Comparison of ENCODE assay signal across 10 cellular contexts in genomic region chr1:153652795-153653507, GRCh38. TPM values are rescaled to one million over a fixed set of nuclear protein-coding genes. Genes with fewer than 3 reads are reported as not detected.
DNase-seq lines count a peak whose midpoint lies in the region; ATAC-seq and TF ChIP-seq lines count a peak whose summit lies in the region.
"Had no signal": no experiment of that assay in that cellular context is flagged by ENCODE, and none has a peak within 500 bp of the region (broad histone marks: within the 10 kb centered on the region; RNA-seq: fewer than 3 reads in every experiment).

No MANE protein-coding gene starts in this region.

- peaks cover 6% of the 10 kb centered on the region for H3K4me1 Mint-ChIP-seq in stimulated activated memory B cell treated with anti-CD40 and anti-IgM and Interleukin-4, amounts not matched to agents 10 μg/mL and 1 μg/mL and 100 μg/mL, for 72 hours

- H3K36me3 ChIP-seq in esophagus squamous epithelium, result no peaks in the 10 kb centered on the region
- no peaks in the 10 kb centered on the region for H3K36me3 ChIP-seq in mucosa of rectum (ENCODE audit: control insufficient read depth in 2 of 2, insufficient read depth in 2 of 2, low read length in 2 of 2)
- H3K36me3 ChIP-seq: cardiac muscle cell had no signal

- no peaks in the 10 kb centered on the region for H3K27me3 Mint-ChIP-seq in stimulated activated memory B cell treated with anti-CD40 and anti-IgM and Interleukin-4, amounts not matched to agents 10 μg/mL and 1 μg/mL and 100 μg/mL, for 72 hours

- H3K9me3 Mint-ChIP-seq in stimulated activated memory B cell treated with anti-CD40 and anti-IgM and Interleukin-4, amounts not matched to agents 10 μg/mL and 1 μg/mL and 100 μg/mL, for 72 hours, result no peaks in the 10 kb centered on the region

- H3K27ac Mint-ChIP-seq in stimulated activated memory B cell treated with anti-CD40 and anti-IgM and Interleukin-4, amounts not matched to agents 10 μg/mL and 1 μg/mL and 100 μg/mL, for 72 hours, result no peak overlapping the region

- TF ChIP-seq CTCF in AG10803 (conservative IDR thresholded peaks at IDR 0.05; ENCODE audit: low read length) (no peak), RWPE1 (conservative IDR thresholded peaks at IDR 0.05; ENCODE audit: low read depth) (no peak), esophagus squamous epithelium (IDR thresholded peaks at IDR 0.05) (no peak)

- H3K4me1 ChIP-seq in esophagus squamous epithelium (peaks cover 6 to 30% (median 6%) of the 10 kb centered on the region in 3 donors), mucosa of rectum (ENCODE audit: control insufficient read depth in 2 of 2, insufficient read depth in 2 of 2, low read length in 2 of 2) (peaks cover 6 to 11% of the 10 kb centered on the region in 2 donors)

- no peaks in the 10 kb centered on the region for H3K27me3 ChIP-seq in esophagus squamous epithelium
- H3K27me3 ChIP-seq in mucosa of rectum (ENCODE audit: control insufficient read depth in 2 of 2, insufficient read depth in 2 of 2, low read length in 2 of 2), result no peaks in the 10 kb centered on the region
- H3K27me3 ChIP-seq: cardiac muscle cell had no signal

- H3K9me3 ChIP-seq in esophagus squamous epithelium, result no peaks in the 10 kb centered on the region
- no peaks in the 10 kb centered on the region for H3K9me3 ChIP-seq in mucosa of rectum (ENCODE audit: control insufficient read depth in 2 of 2, low read length in 2 of 2)

- CTCF ChIA-PET in RWPE1 (lab: Yijun Ruan, JAX), result no interaction called here

- POLR2A ChIA-PET in RWPE1 (lab: Yijun Ruan, JAX; ENCODE audit: low non-redundant PET), result interaction anchor here (1.0 kb wide), 1 partner anchor 26 kb away, joined by 3 read pairs; no protein-coding TSS in a partner anchor

- no peak overlapping the region for H3K9ac ChIP-seq in mucosa of rectum (ENCODE audit: low read depth in 1 of 2, low read length in 2 of 2)

- no peaks in the 10 kb centered on the region for H3K36me3 Mint-ChIP-seq in stimulated activated memory B cell treated with anti-CD40 and anti-IgM and Interleukin-4, amounts not matched to agents 10 μg/mL and 1 μg/mL and 100 μg/mL, for 72 hours

- H3K27ac ChIP-seq in RWPE1 (peak overlapping the region; percentile 50; the same call in 1 of the 2 replicates), esophagus squamous epithelium (peak overlapping the region; percentile 26 to 67 (median 60)), mucosa of rectum (ENCODE audit: low read depth in 2 of 2, low read length in 2 of 2) (peak overlapping the region; percentile 25 to 60)
- H3K27ac ChIP-seq: cardiac muscle cell had no signal

- no peak overlapping the region for H3K4me3 Mint-ChIP-seq in stimulated activated memory B cell treated with anti-CD40 and anti-IgM and Interleukin-4, amounts not matched to agents 10 μg/mL and 1 μg/mL and 100 μg/mL, for 72 hours

- no peak for ATAC-seq in stimulated activated memory B cell treated with anti-CD40 and anti-IgM and Interleukin-4, amounts not matched to agents 10 μg/mL and 1 μg/mL and 100 μg/mL, for 72 hours
- no peak for ATAC-seq in HG03280 (IDR thresholded peaks at IDR 0.05; ENCODE audit: unreplicated experiment)

- H3K4me3 ChIP-seq in AG10803 (ENCODE audit: low read length), result no peak overlapping the region
- H3K4me3 ChIP-seq in esophagus squamous epithelium, result no peak overlapping the region
- H3K4me3 ChIP-seq in mucosa of rectum (ENCODE audit: low read length in 2 of 2), result peak overlapping the region in 1 of 2 donors; percentile 24
- H3K4me3 ChIP-seq: cardiac muscle cell had no signal

- no peak for TF ChIP-seq POLR2A in esophagus squamous epithelium (IDR thresholded peaks at IDR 0.05)

- 26 to 65% methylated on average over 3 of the region's 3 CpGs for WGBS in esophagus squamous epithelium, 2 donors

- peak; percentile 63 for DNase-seq in AG10803 (ENCODE audit: low read depth)
- DNase-seq in RWPE1 (ENCODE audit: low spot score), result peak; percentile 44
- no peak for DNase-seq in esophagus squamous epithelium (lab: John Stamatoyannopoulos, UW)
- no peak for DNase-seq in NCI-H1694 (lab: John Stamatoyannopoulos, UW)
- DNase-seq in NCI-H1092 (lab: John Stamatoyannopoulos, UW), result no peak
- DNase-seq: C1 segment of cervical spinal cord had no signal

- intact Hi-C loops in esophagus squamous epithelium (cut with DNase I), result no loop called here

RNA-seq across cellular contexts. Expression of gene SNAPIN, which starts 5.6 kb away (rescaled TPM):
- total RNA-seq in esophagus squamous epithelium, result 10 to 100 TPM; 39.9 to 61.2 (median 51.1) TPM

RNA-seq across cellular contexts. Expression of gene ILF2, which starts 17.8 kb away (rescaled TPM):
- total RNA-seq in esophagus squamous epithelium, result 100 to 1,000 TPM in 3 of 4 donors, 10 to 100 TPM in 1; 78.0 to 166 (median 130) TPM

RNA-seq across cellular contexts. Expression of gene CHTOP, which starts 19.1 kb away (rescaled TPM):
- 10 to 100 TPM; 35.0 to 58.9 (median 47.3) TPM for total RNA-seq in esophagus squamous epithelium

RNA-seq across cellular contexts. Expression of gene S100A1, which starts 24.7 kb away (rescaled TPM):
- total RNA-seq in esophagus squamous epithelium, result 1 to 10 TPM in 1 of 4 donors, not detected in 3; 1.8 TPM

RNA-seq across cellular contexts. Expression of gene NPR1, which starts 25.5 kb away (rescaled TPM):
- 10 to 100 TPM in 2 of 4 donors, 1 to 10 TPM in 2; 1.8 to 15.6 (median 6.4) TPM for total RNA-seq in esophagus squamous epithelium

Comparison
In these comparisons a context has a peak if more than half of its experiments do, and no peak if none do; other contexts are left out.
1. DNase-seq: peak in AG10803 (single experiment) and RWPE1 (single experiment); none in esophagus squamous epithelium (single experiment), NCI-H1694 (single experiment) and NCI-H1092 (single experiment).
2. Peak in every context shown above with its lines, with median percentiles within 50 percentile points of each other: H3K27ac ChIP-seq.